Comparison of ENCODE assay signal across 23 cellular contexts in the genomic region with DNA sequence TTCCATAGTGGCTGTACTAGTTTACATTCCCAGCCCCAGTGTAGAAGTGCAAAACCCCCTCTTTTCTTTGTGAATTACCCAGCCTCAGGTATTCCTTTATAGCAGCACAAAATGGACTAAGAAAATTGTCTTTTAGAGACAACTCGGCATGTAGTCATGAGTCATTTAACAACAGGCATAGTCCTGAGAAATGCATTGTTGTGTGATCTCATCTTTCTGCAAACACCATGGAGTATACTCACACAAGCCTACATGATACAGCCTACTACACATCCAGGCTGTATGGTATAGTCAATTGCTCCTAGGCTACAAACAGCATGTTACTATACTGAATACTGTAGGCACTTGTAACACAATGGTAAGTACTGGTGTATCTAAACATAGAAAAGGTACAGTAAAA. TPM values are rescaled to one million over a fixed set of nuclear protein-coding genes. Genes with fewer than 3 reads are reported as not detected.
DNase-seq lines count a peak whose midpoint lies in the region; ATAC-seq and TF ChIP-seq lines count a peak whose summit lies in the region.
"Had no signal": no experiment of that assay in that cellular context is flagged by ENCODE, and none has a peak within 500 bp of the region (broad histone marks: within the 10 kb centered on the region; RNA-seq: fewer than 3 reads in every experiment).

No MANE protein-coding gene starts in this region.

- H3K4me3 Mint-ChIP-seq in MCF 10A (ENCODE audit: unreplicated experiment) = no peak overlapping the region
- H3K4me3 Mint-ChIP-seq in stimulated activated effector memory CD8-positive, alpha-beta T cell treated with anti-CD3 and anti-CD28 coated beads, Interleukin-12 subunit alpha, Interleukin-12 subunit beta, amount 100 ng/mL, for 72 hours = no peak overlapping the region
- no peak overlapping the region for H3K4me3 Mint-ChIP-seq in naive thymus-derived CD4-positive, alpha-beta T cell
- H3K4me3 Mint-ChIP-seq: neural progenitor cell had no signal

- H3K9ac ChIP-seq in mammary epithelial cell (ENCODE audit: insufficient read depth, low read length) = no peak overlapping the region
- H3K9ac ChIP-seq: BLaER1 treated with 17β-estradiol and CSF1 and Interleukin-3, amounts not matched to agents 10 nM and 100 nM; neural progenitor cell had no signal

- no peak overlapping the region for H3K27ac Mint-ChIP-seq in MCF 10A (ENCODE audit: low read depth, unreplicated experiment)
- no peak overlapping the region for H3K27ac Mint-ChIP-seq in stimulated activated effector memory CD8-positive, alpha-beta T cell treated with anti-CD3 and anti-CD28 coated beads, Interleukin-12 subunit alpha, Interleukin-12 subunit beta, amount 100 ng/mL, for 72 hours
- no peak overlapping the region for H3K27ac Mint-ChIP-seq in naive thymus-derived CD4-positive, alpha-beta T cell
- H3K27ac Mint-ChIP-seq: neural progenitor cell had no signal

- peak; percentile 60 for ATAC-seq in stimulated activated effector memory CD8-positive, alpha-beta T cell treated with anti-CD3 and anti-CD28 coated beads, Interleukin-12 subunit alpha, Interleukin-12 subunit beta, amount 100 ng/mL, for 72 hours
- ATAC-seq in naive thymus-derived CD4-positive, alpha-beta T cell = no peak
- ATAC-seq: GM12878, left lung had no signal

- H3K27me3 Mint-ChIP-seq in MCF 10A (ENCODE audit: insufficient read depth, unreplicated experiment) = no peaks in the 10 kb centered on the region
- H3K27me3 Mint-ChIP-seq in naive thymus-derived CD4-positive, alpha-beta T cell = peaks cover 0 to 2% (median 0%) of the 10 kb centered on the region in 5 donors

- in situ Hi-C loops in mammary epithelial cell (cut with MboI; ENCODE audit: low sequenced_read_pairs in 2 of 2) (no loop called here), astrocyte of the spinal cord (cut with HindIII; ENCODE audit: low sequenced_read_pairs) (no loop called here)

- H3K4me2 ChIP-seq in mammary epithelial cell (ENCODE audit: insufficient read depth, low read depth, low read length) = no peak overlapping the region
- H3K4me2 ChIP-seq: neural progenitor cell had no signal

- WGBS in mammary epithelial cell (ENCODE audit: low coverage, missing lambda C conversion rate) = 29% methylated on average over 1 of the region's 1 CpG

- no peaks in the 10 kb centered on the region for H3K79me2 ChIP-seq in mammary epithelial cell (ENCODE audit: insufficient read depth, low read length)

- CTCF ChIA-PET in mammary epithelial cell (lab: Charles Lee; ENCODE audit: low non-redundant PET) (no interaction called here), MCF 10A (lab: Yijun Ruan, JAX) (interaction anchor here (0.6 to 2.8 kb wide), 3 partner anchors 34 to 194 kb away, joined by 3 to 10 read pairs (median 3); no protein-coding TSS in a partner anchor)
- CTCF ChIA-PET in naive thymus-derived CD4-positive, alpha-beta T cell (lab: Charles Lee) = no interaction called here

- BruUV-seq in mammary epithelial cell (replicated peaks; lab: Mats Ljungman, UMichigan) = no TSS peak
- no TSS peak for BruUV-seq in MCF 10A (replicated peaks; lab: Mats Ljungman, UMichigan)

- H3K27ac ChIP-seq in mammary epithelial cell (ENCODE audit: insufficient read depth, low read depth, low read length) = no peak overlapping the region
- no peak overlapping the region for H3K27ac ChIP-seq in naive thymus-derived CD4-positive, alpha-beta T cell (ENCODE audit: low read depth, low read length)
- H3K27ac ChIP-seq: BLaER1 treated with 17β-estradiol and CSF1 and Interleukin-3, amounts not matched to agents 10 nM and 100 nM; left lung; neural progenitor cell; vagina; VCaP had no signal

- peak; percentile 54 for DNase-seq in mammary epithelial cell
- no peak for DNase-seq in MCF 10A (ENCODE audit: unreplicated experiment)
- peak; percentile 62 for DNase-seq in astrocyte of the spinal cord (ENCODE audit: low read depth, low spot score)
- DNase-seq in fibroblast of villous mesenchyme (ENCODE audit: low read depth) = peak; percentile 30
- DNase-seq in stimulated activated effector memory CD8-positive, alpha-beta T cell treated with anti-CD3 and anti-CD28 coated beads, Interleukin-12 subunit alpha, Interleukin-12 subunit beta, amount 100 ng/mL, for 72 hours (ENCODE audit: low spot score in 2 of 2) = no peak
- DNase-seq in stimulated activated CD4-positive, alpha-beta T cell treated with anti-CD3 and anti-CD28 coated beads, Interleukin-2, amount 100 ng/mL, for 24 hours = no peak
- no peak for DNase-seq in naive thymus-derived CD4-positive, alpha-beta T cell
- DNase-seq in T-helper 1 cell = no peak
- DNase-seq: activated CD4-positive, alpha-beta T cell treated with anti-CD3 and anti-CD28 coated beads, Interleukin-2, amount 50 U/mL, for 4 hours; activated naive CD4-positive, alpha-beta T cell; GF-D8; left lung; MG63; NCI-H187 treated with DMSO at 0.1 percent for 48 hours; NCI-H446 treated with DMSO at 0.1 percent for 48 hours; SHP77 treated with DMSO at 0.1 percent for 48 hours; stimulated activated CD4-positive, alpha-beta T cell treated with anti-CD3 and anti-CD28 coated beads, Interleukin-12 subunit alpha, Interleukin-12 subunit beta, amount 100 ng/mL, for 4 hours had no signal

- dilution Hi-C loops in mammary epithelial cell (cut with HindIII; ENCODE audit: low sequenced_read_pairs) = no loop called here

- no peaks in the 10 kb centered on the region for H3K4me1 ChIP-seq in mammary epithelial cell (ENCODE audit: insufficient read depth, low read length)
- H3K4me1 ChIP-seq in naive thymus-derived CD4-positive, alpha-beta T cell (ENCODE audit: control insufficient read depth in 2 of 2, insufficient read depth in 2 of 2, low read length in 2 of 2) = no peaks in the 10 kb centered on the region
- H3K4me1 ChIP-seq: left lung, neural progenitor cell, vagina had no signal

- no peaks in the 10 kb centered on the region for H3K36me3 Mint-ChIP-seq in MCF 10A (ENCODE audit: insufficient read depth, unreplicated experiment)
- no peaks in the 10 kb centered on the region for H3K36me3 Mint-ChIP-seq in stimulated activated effector memory CD8-positive, alpha-beta T cell treated with anti-CD3 and anti-CD28 coated beads, Interleukin-12 subunit alpha, Interleukin-12 subunit beta, amount 100 ng/mL, for 72 hours
- H3K36me3 Mint-ChIP-seq in naive thymus-derived CD4-positive, alpha-beta T cell = no peaks in the 10 kb centered on the region
- H3K36me3 Mint-ChIP-seq: neural progenitor cell had no signal

- no peak overlapping the region for H2AFZ ChIP-seq in mammary epithelial cell (ENCODE audit: low read depth, low read length)
- H2AFZ ChIP-seq: neural progenitor cell had no signal

- no peak overlapping the region for H3K4me3 ChIP-seq in mammary epithelial cell (replicated peaks in 1 of 3; ENCODE audit: insufficient read depth in 1 of 3, low read depth in 2 of 3, low read length in 3 of 3)
- no peak overlapping the region for H3K4me3 ChIP-seq in astrocyte of the spinal cord (ENCODE audit: low read depth, low read length)
- H3K4me3 ChIP-seq in fibroblast of villous mesenchyme (ENCODE audit: low read depth, low read length) = no peak overlapping the region
- no peak overlapping the region for H3K4me3 ChIP-seq in naive thymus-derived CD4-positive, alpha-beta T cell (ENCODE audit: low read length)
- H3K4me3 ChIP-seq: BLaER1 treated with 17β-estradiol and CSF1 and Interleukin-3, amounts not matched to agents 10 nM and 100 nM; GM12878; left lung; MG63; neural progenitor cell; vagina had no signal

- no peaks in the 10 kb centered on the region for H3K27me3 ChIP-seq in mammary epithelial cell (ENCODE audit: insufficient read depth, low read length)
- H3K27me3 ChIP-seq in naive thymus-derived CD4-positive, alpha-beta T cell (ENCODE audit: control insufficient read depth in 2 of 2, insufficient read depth in 2 of 2, low read length in 2 of 2) = no peaks in the 10 kb centered on the region
- H3K27me3 ChIP-seq: BLaER1 treated with 17β-estradiol and CSF1 and Interleukin-3, amounts not matched to agents 10 nM and 100 nM; left lung; MG63; neural progenitor cell; vagina had no signal

- POLR2A ChIA-PET in MCF 10A (lab: Yijun Ruan, JAX) = no interaction called here
- POLR2A ChIA-PET in naive thymus-derived CD4-positive, alpha-beta T cell (lab: Charles Lee) = no interaction called here

- no peaks in the 10 kb centered on the region for H3K36me3 ChIP-seq in mammary epithelial cell (ENCODE audit: insufficient read depth, low read length)
- no peaks in the 10 kb centered on the region for H3K36me3 ChIP-seq in naive thymus-derived CD4-positive, alpha-beta T cell (ENCODE audit: control insufficient read depth in 2 of 3, insufficient read depth in 3 of 3, low read length in 3 of 3)
- H3K36me3 ChIP-seq: BLaER1 treated with 17β-estradiol and CSF1 and Interleukin-3, amounts not matched to agents 10 nM and 100 nM; left lung; MG63; neural progenitor cell; vagina had no signal

- no peaks in the 10 kb centered on the region for H3K9me3 Mint-ChIP-seq in MCF 10A (ENCODE audit: unreplicated experiment)
- H3K9me3 Mint-ChIP-seq in stimulated activated effector memory CD8-positive, alpha-beta T cell treated with anti-CD3 and anti-CD28 coated beads, Interleukin-12 subunit alpha, Interleukin-12 subunit beta, amount 100 ng/mL, for 72 hours = no peaks in the 10 kb centered on the region
- peaks cover 0 to 2% (median 0%) of the 10 kb centered on the region in 11 donors for H3K9me3 Mint-ChIP-seq in naive thymus-derived CD4-positive, alpha-beta T cell
- H3K9me3 Mint-ChIP-seq: neural progenitor cell had no signal

- intact Hi-C loops in mammary epithelial cell (cut with micrococcal nuclease) = no loop called here
- intact Hi-C loops in MCF 10A (cut with micrococcal nuclease) = no loop called here
- intact Hi-C loops in naive thymus-derived CD4-positive, alpha-beta T cell (cut with micrococcal nuclease) = no loop called here

- H3K9me3 ChIP-seq in mammary epithelial cell (replicated peaks; ENCODE audit: insufficient read depth, low read length) = no peaks in the 10 kb centered on the region
- no peaks in the 10 kb centered on the region for H3K9me3 ChIP-seq in naive thymus-derived CD4-positive, alpha-beta T cell (ENCODE audit: control insufficient read depth in 2 of 3, low read length in 3 of 3)
- H3K9me3 ChIP-seq: BLaER1 treated with 17β-estradiol and CSF1 and Interleukin-3, amounts not matched to agents 10 nM and 100 nM; left lung; MG63; vagina had no signal

- H3K4me1 Mint-ChIP-seq in MCF 10A (ENCODE audit: insufficient read depth, unreplicated experiment) = no peaks in the 10 kb centered on the region
- no peaks in the 10 kb centered on the region for H3K4me1 Mint-ChIP-seq in stimulated activated effector memory CD8-positive, alpha-beta T cell treated with anti-CD3 and anti-CD28 coated beads, Interleukin-12 subunit alpha, Interleukin-12 subunit beta, amount 100 ng/mL, for 72 hours
- no peaks in the 10 kb centered on the region for H3K4me1 Mint-ChIP-seq in naive thymus-derived CD4-positive, alpha-beta T cell
- H3K4me1 Mint-ChIP-seq: neural progenitor cell had no signal

- no peaks in the 10 kb centered on the region for H4K20me1 ChIP-seq in mammary epithelial cell (ENCODE audit: insufficient read depth, low read length)
- H4K20me1 ChIP-seq: BLaER1 treated with 17β-estradiol and CSF1 and Interleukin-3, amounts not matched to agents 10 nM and 100 nM had no signal

- TF ChIP-seq CTCF in mammary epithelial cell (conservative IDR thresholded peaks at IDR 0.05 in 1 of 2, IDR thresholded peaks at IDR 0.05 in 1 of 2; ENCODE audit: extremely low read depth in 1 of 2, insufficient read depth in 1 of 2, low read depth in 1 of 2, low read length in 2 of 2) (no peak), MCF 10A (IDR thresholded peaks at IDR 0.05; ENCODE audit: unreplicated experiment) (no peak), astrocyte of the spinal cord (IDR thresholded peaks at IDR 0.05; ENCODE audit: low read depth, low read length) (no peak), fibroblast of villous mesenchyme (IDR thresholded peaks at IDR 0.05; ENCODE audit: insufficient read depth, low read depth, low read length) (no peak)

RNA-seq across cellular contexts. Expression of a gene that starts 44.4 kb away (rescaled TPM):
- total RNA-seq in mammary epithelial cell (10 to 100 TPM; 30.7 to 43.3 TPM), MCF 10A (2022) (31.6 and 31.7 TPM in 2 replicates), fibroblast of villous mesenchyme (3.9 and 5.2 TPM in 2 replicates)
- polyA plus RNA-seq in mammary epithelial cell = 17.2 TPM
- 45.9 TPM for polyA minus RNA-seq in mammary epithelial cell
- 100 to 1,000 TPM in 3 of 5 experiments, 10 to 100 TPM in 2; 88.3 to 152 (median 116) TPM for total RNA-seq in naive thymus-derived CD4-positive, alpha-beta T cell
- polyA plus RNA-seq in naive thymus-derived CD4-positive, alpha-beta T cell = 100 to 1,000 TPM in 1 of 2 donors, 10 to 100 TPM in 1; 96.4 to 107 TPM
- total RNA-seq: A172 had no signal

Comparison
In these comparisons a context has a peak if more than half of its experiments do, and no peak if none do; other contexts are left out.
1. DNase-seq: peak in mammary epithelial cell (single experiment), astrocyte of the spinal cord (single experiment) and fibroblast of villous mesenchyme (single experiment); none in MCF 10A (single experiment), stimulated activated effector memory CD8-positive, alpha-beta T cell treated with anti-CD3 and anti-CD28 coated beads, Interleukin-12 subunit alpha, Interleukin-12 subunit beta, amount 100 ng/mL, for 72 hours (0 of 2), stimulated activated CD4-positive, alpha-beta T cell treated with anti-CD3 and anti-CD28 coated beads, Interleukin-2, amount 100 ng/mL, for 24 hours (0 of 2), naive thymus-derived CD4-positive, alpha-beta T cell (0 of 9) and T-helper 1 cell (0 of 5).